ENCODE assay signal across 14 cellular contexts in genomic region chr4:173516621-173517612, GRCh38. TPM values are rescaled to one million over a fixed set of nuclear protein-coding genes. Genes with fewer than 3 reads are reported as not detected.
A peak's percentile ranks its signal among the peaks of the same experiment; 100 is the strongest.
DNase-seq lines count a peak whose midpoint lies in the region; ATAC-seq, FAIRE-seq and TF ChIP-seq lines count a peak whose summit lies in the region.
"Had no signal": no experiment of that assay in that cellular context is flagged by ENCODE, and none has a peak within 500 bp of the region (broad histone marks: within the 10 kb centered on the region; RNA-seq: fewer than 3 reads in every experiment).

No MANE protein-coding gene starts in this region.

- H3K27me3 Mint-ChIP-seq in H9 (ENCODE audit: low read depth), result peaks cover 100% of the 10 kb centered on the region
- H3K27me3 Mint-ChIP-seq in astrocyte (ENCODE audit: low read depth, unreplicated experiment), result peaks cover 95% of the 10 kb centered on the region
- H3K27me3 Mint-ChIP-seq in T-cell, result peaks cover 81 to 83% of the 10 kb centered on the region in 2 donors

- no peak overlapping the region for H4K5ac ChIP-seq in H9 (ENCODE audit: insufficient read length, low read depth, low read length)

- H3K36me3 Mint-ChIP-seq in H9 (ENCODE audit: insufficient read depth in 1 of 3, low read depth in 3 of 3) (no peaks in the 10 kb centered on the region; a peak in 1 of 7 replicates), astrocyte (ENCODE audit: low read depth, unreplicated experiment) (peaks cover 2% of the 10 kb centered on the region), T-cell (peaks cover 3% of the 10 kb centered on the region)

- no peak overlapping the region for H2BK5ac ChIP-seq in H9 (ENCODE audit: insufficient read length, low read length)

- H3K18ac ChIP-seq in H9 (ENCODE audit: insufficient read length, low read depth, low read length), result no peak overlapping the region

- H3K9ac ChIP-seq in H9 (ENCODE audit: extremely low read depth, insufficient read length, low read length), result no peak overlapping the region
- no peak overlapping the region for H3K9ac ChIP-seq in astrocyte (ENCODE audit: low read length)
- no peak overlapping the region for H3K9ac ChIP-seq in iPS-18a (ENCODE audit: low read length)
- H3K9ac ChIP-seq: parathyroid adenoma had no signal

- CTCF ChIA-PET in T-cell (lab: Charles Lee), result no interaction called here

- H3K56ac ChIP-seq in H9 (ENCODE audit: insufficient read length, low read depth, low read length), result no peak overlapping the region

- H2AFZ ChIP-seq in H9 (ENCODE audit: low read length) (no peak overlapping the region), astrocyte (ENCODE audit: low read depth, low read length) (no peak overlapping the region)
- H2AFZ ChIP-seq: parathyroid adenoma had no signal

- H3K4me2 ChIP-seq in H9 (ENCODE audit: insufficient read depth, insufficient read length, low read length) (peak overlapping the region; percentile 57), astrocyte (ENCODE audit: low read length) (peak overlapping the region; percentile 74)

- H3K9me3 ChIP-seq in H9 (ENCODE audit: control insufficient read depth, low read depth, low read length) (no peaks in the 10 kb centered on the region), astrocyte (ENCODE audit: insufficient read depth, low read depth, low read length) (peaks cover 4% of the 10 kb centered on the region), iPS-18a (ENCODE audit: control insufficient read depth, low read depth, low read length) (no peaks in the 10 kb centered on the region), psoas muscle (no peaks in the 10 kb centered on the region)
- H3K9me3 ChIP-seq: Caco-2 had no signal

- H3K27ac Mint-ChIP-seq in H9 (no peak overlapping the region), astrocyte (ENCODE audit: unreplicated experiment) (peak overlapping the region; percentile 69), T-cell (peak overlapping the region in 1 of 2 donors; percentile 27)

- H3K4ac ChIP-seq in H9 (ENCODE audit: low read depth, low read length), result no peak overlapping the region

- no peaks in the 10 kb centered on the region for H3K79me1 ChIP-seq in H9 (ENCODE audit: insufficient read depth, low read depth, low read length, poor library complexity, severe bottlenecking)

- ATAC-seq in T-cell (replicated peaks in 1 of 4), result no peak
- ATAC-seq in GM21360 (IDR thresholded peaks at IDR 0.05; ENCODE audit: unreplicated experiment), result no peak
- no peak for ATAC-seq in psoas muscle

- H3T11ph ChIP-seq in H9 (ENCODE audit: low read length), result no peak overlapping the region

- no peak overlapping the region for H3K14ac ChIP-seq in H9 (ENCODE audit: insufficient read depth, low read length)

- H4K8ac ChIP-seq in H9 (replicated peaks; ENCODE audit: insufficient read length, low read depth, low read length), result no peak overlapping the region

- peaks cover 100% of the 10 kb centered on the region for H3K27me3 ChIP-seq in H9 (ENCODE audit: insufficient read depth, low read length)
- H3K27me3 ChIP-seq in astrocyte (ENCODE audit: insufficient read depth, low read length), result peaks cover 99% of the 10 kb centered on the region
- H3K27me3 ChIP-seq in iPS-18a (ENCODE audit: control insufficient read depth, insufficient read depth, low read length), result peaks cover 100% of the 10 kb centered on the region
- H3K27me3 ChIP-seq in psoas muscle (ENCODE audit: insufficient read depth in 3 of 3, low read length in 2 of 3), result peaks cover 10 to 95% (median 17%) of the 10 kb centered on the region in 3 donors

- no peaks in the 10 kb centered on the region; the same call in 1 of the 2 replicates for H3K4me1 ChIP-seq in H9 (ENCODE audit: insufficient read depth, low read length)
- peaks cover 5% of the 10 kb centered on the region for H3K4me1 ChIP-seq in astrocyte (ENCODE audit: insufficient read depth, low read length)
- peaks cover 13% of the 10 kb centered on the region for H3K4me1 ChIP-seq in iPS-18a (ENCODE audit: control insufficient read depth, low read depth, low read length)
- peaks cover 9% of the 10 kb centered on the region for H3K4me1 ChIP-seq in psoas muscle
- H3K4me1 ChIP-seq: Caco-2, parathyroid adenoma had no signal

- H3K36me3 ChIP-seq in astrocyte (ENCODE audit: insufficient read depth, low read length) (no peaks in the 10 kb centered on the region), iPS-18a (ENCODE audit: control insufficient read depth, low read depth, low read length) (no peaks in the 10 kb centered on the region), psoas muscle (ENCODE audit: insufficient read depth in 1 of 2, low read depth in 1 of 2) (no peaks in the 10 kb centered on the region)

- POLR2A ChIA-PET in T-cell (lab: Charles Lee), result no interaction called here

- H3K4me3 Mint-ChIP-seq in H9, result peak overlapping the region; percentile 36 to 77; a peak in 4 of 5 replicates
- no peak overlapping the region for H3K4me3 Mint-ChIP-seq in astrocyte (ENCODE audit: unreplicated experiment)
- H3K4me3 Mint-ChIP-seq in T-cell, result peak overlapping the region in 1 of 3 donors; percentile 34

- no peak overlapping the region for H2BK15ac ChIP-seq in H9 (ENCODE audit: low read depth, low read length)

- TF ChIP-seq CTCF in H9 (conservative IDR thresholded peaks at IDR 0.05), result no peak
- no peak for TF ChIP-seq CTCF in astrocyte (IDR thresholded peaks at IDR 0.05; ENCODE audit: insufficient read depth, low read depth, low read length)
- TF ChIP-seq CTCF in psoas muscle (IDR thresholded peaks at IDR 0.05), result no peak

- no peak overlapping the region for H2BK12ac ChIP-seq in H9 (ENCODE audit: insufficient read length, low read depth, low read length)

- H3K4me3 ChIP-seq in astrocyte (ENCODE audit: insufficient read depth, low read depth, low read length), result no peak overlapping the region
- H3K4me3 ChIP-seq in iPS-18a (ENCODE audit: low read length), result peak overlapping the region; percentile 26
- no peak overlapping the region for H3K4me3 ChIP-seq in psoas muscle

- peaks cover 3 to 22% of the 10 kb centered on the region in 2 experiments; a peak in 4 of 5 replicates for H3K9me3 Mint-ChIP-seq in H9
- peaks cover 41% of the 10 kb centered on the region for H3K9me3 Mint-ChIP-seq in astrocyte (ENCODE audit: unreplicated experiment)
- peaks cover 0 to 18% (median 7%) of the 10 kb centered on the region in 3 donors for H3K9me3 Mint-ChIP-seq in T-cell

- peaks cover 3% of the 10 kb centered on the region for H3K23me2 ChIP-seq in H9 (ENCODE audit: insufficient read length, low read depth, low read length, poor library complexity, severe bottlenecking)

- H3K79me2 ChIP-seq in H9 (ENCODE audit: insufficient read depth, low read length) (no peaks in the 10 kb centered on the region), astrocyte (ENCODE audit: insufficient read depth, low read length) (no peaks in the 10 kb centered on the region)
- H3K79me2 ChIP-seq: parathyroid adenoma had no signal

- FAIRE-seq in astrocyte (lab: Jason Lieb, UNC), result no peak
- FAIRE-seq: GM12891, TTC549 had no signal

- peak; percentile 71 for DNase-seq in H9
- no peak for DNase-seq in astrocyte (ENCODE audit: low read depth)
- peak; percentile 78 for DNase-seq in retina
- no peak for DNase-seq in T-cell
- no peak for DNase-seq in COLO668 (lab: John Stamatoyannopoulos, UW; ENCODE audit: unreplicated experiment)
- DNase-seq in psoas muscle, result no peak
- DNase-seq: Caco-2, NCI-H1694 treated with DMSO at 0.1 percent for 48 hours had no signal

- H3K27ac ChIP-seq in H9 (ENCODE audit: insufficient read length, low read depth, low read length) (no peak overlapping the region), astrocyte (ENCODE audit: low read depth, low read length) (no peak overlapping the region), iPS-18a (ENCODE audit: low read length) (no peak overlapping the region), psoas muscle (no peak overlapping the region)
- H3K27ac ChIP-seq: parathyroid adenoma had no signal

- no CpG with 5 or more reads among the region's 51 CpGs for WGBS in H9 (ENCODE audit: extremely low coverage, insufficient read length, low lambda C conversion rate)
- 25 to 42% (median 41%) methylated on average over 51 of the region's 51 CpGs for WGBS in psoas muscle, 3 donors

- no peak overlapping the region for H3K23ac ChIP-seq in H9 (ENCODE audit: insufficient read length, low read depth, low read length)

- no peak overlapping the region for H2BK20ac ChIP-seq in H9 (ENCODE audit: low read depth, low read length, poor library complexity, severe bottlenecking)

- H4K91ac ChIP-seq in H9 (ENCODE audit: insufficient read length, low read depth, low read length), result no peak overlapping the region

- no peak overlapping the region for H2BK120ac ChIP-seq in H9 (ENCODE audit: low read depth, low read length, poor library complexity, severe bottlenecking)

- H2AK5ac ChIP-seq in H9 (ENCODE audit: insufficient read length, low read length), result no peak overlapping the region

- H4K20me1 ChIP-seq in H9 (ENCODE audit: control insufficient read depth, insufficient read depth, insufficient read length) (peaks cover 2% of the 10 kb centered on the region), astrocyte (ENCODE audit: insufficient read depth, low read length) (peaks cover 3% of the 10 kb centered on the region)

- H3K4me1 Mint-ChIP-seq in H9, result peaks cover 19 to 45% of the 10 kb centered on the region in 2 experiments
- no peaks in the 10 kb centered on the region for H3K4me1 Mint-ChIP-seq in astrocyte (ENCODE audit: low read depth, unreplicated experiment)
- peaks cover 13 to 22% (median 20%) of the 10 kb centered on the region in 3 donors for H3K4me1 Mint-ChIP-seq in T-cell

- intact Hi-C loops in psoas muscle (cut with DNase I), result no loop called here

RNA-seq across cellular contexts. Expression of gene HAND2, which starts 13.1 kb away (rescaled TPM):
- total RNA-seq in H9 (2021) (not detected in 2 replicates), astrocyte (not detected in 2 replicates), T-cell (not detected), psoas muscle (under 1 TPM in 2 of 4 donors, not detected in 2; 0.34 to 0.54 TPM)
- under 1 TPM; 0.05 to 0.13 (median 0.12) TPM for polyA plus RNA-seq in psoas muscle
- total RNA-seq: Caco-2, HT-29 had no signal

Comparison
In these comparisons a context has a peak if more than half of its experiments do, and no peak if none do; other contexts are left out.
1. DNase-seq: peak in H9 (single experiment) and retina (single experiment); none in astrocyte (single experiment), T-cell (0 of 34), COLO668 (single experiment) and psoas muscle (0 of 2).